8 cellular contexts compared by ENCODE assay signal in genomic region chr9:86944974-86945867, GRCh38. TPM values are rescaled to one million over a fixed set of nuclear protein-coding genes. Genes with fewer than 3 reads are reported as not detected.
DNase-seq lines count a peak whose midpoint lies in the region; ATAC-seq lines count a peak whose summit lies in the region.

No MANE protein-coding gene starts in this region.

- no peaks in the 10 kb centered on the region for H3K9me3 Mint-ChIP-seq in activated T-helper 1 cell treated with anti-CD3 and anti-CD28 coated beads, Interleukin-12 subunit alpha, Interleukin-12 subunit beta, Interleukin-2, Interleukin-4 antibody, amounts not matched to agents 30 ng/mL and 10 ng/mL and 1 ng/mL, durations not matched to agents 14 hours and 24 hours and 36 hours

- peak overlapping the region; percentile 51 for H3K4me3 Mint-ChIP-seq in activated T-helper 1 cell treated with anti-CD3 and anti-CD28 coated beads, Interleukin-12 subunit alpha, Interleukin-12 subunit beta, Interleukin-2, Interleukin-4 antibody, amounts not matched to agents 30 ng/mL and 10 ng/mL and 1 ng/mL, durations not matched to agents 14 hours and 24 hours and 36 hours

- peak overlapping the region; percentile 89 for H3K27ac ChIP-seq in right cardiac atrium (ENCODE audit: low read length)

- H3K4me1 Mint-ChIP-seq in activated T-helper 1 cell treated with anti-CD3 and anti-CD28 coated beads, Interleukin-12 subunit alpha, Interleukin-12 subunit beta, Interleukin-2, Interleukin-4 antibody, amounts not matched to agents 30 ng/mL and 10 ng/mL and 1 ng/mL, durations not matched to agents 14 hours and 24 hours and 36 hours (ENCODE audit: low read depth): peaks cover 10% of the 10 kb centered on the region

- peak in 1 of 2 donors; percentile 7 for ATAC-seq in right cardiac atrium
- no peak for ATAC-seq in sciatic nerve

- H3K9ac ChIP-seq in ES-I3 (ENCODE audit: low read depth, low read length): peak overlapping the region; percentile 78; the same call in 1 of the 2 replicates

- no peak for DNase-seq in activated T-helper 1 cell treated with anti-CD3 and anti-CD28 coated beads, Interleukin-12 subunit alpha, Interleukin-12 subunit beta, Interleukin-2, Interleukin-4 antibody, amounts not matched to agents 30 ng/mL and 10 ng/mL and 1 ng/mL, durations not matched to agents 14 hours and 24 hours and 36 hours (ENCODE audit: low spot score)
- DNase-seq in right cardiac atrium: peak in 1 of 3 donors; percentile 74
- peak; percentile 61 for DNase-seq in sciatic nerve (ENCODE audit: low spot score)
- no peak for DNase-seq in GM19238 (ENCODE audit: insufficient read length, low spot score)
- DNase-seq in NCI-H82 treated with DMSO at 0.1 percent for 48 hours (lab: John Stamatoyannopoulos, UW; ENCODE audit: unreplicated experiment): no peak
- DNase-seq in COLO829 (ENCODE audit: low spot score): no peak
- DNase-seq in NCI-H2081 treated with DMSO at 0.1 percent for 48 hours (lab: John Stamatoyannopoulos, UW): no peak

- 7% methylated on average over 41 of the region's 41 CpGs for WGBS in right cardiac atrium

- no peaks in the 10 kb centered on the region for H3K9me3 ChIP-seq in ES-I3 (ENCODE audit: control insufficient read depth, insufficient read depth, low read length)
- no peaks in the 10 kb centered on the region for H3K9me3 ChIP-seq in right cardiac atrium (ENCODE audit: control insufficient read depth, low read length)

- H3K4me3 ChIP-seq in right cardiac atrium (ENCODE audit: low read length): peak overlapping the region; percentile 95

- H3K27me3 ChIP-seq in right cardiac atrium (ENCODE audit: control insufficient read depth, insufficient read depth): no peaks in the 10 kb centered on the region

- peak overlapping the region; percentile 18 for H3K27ac Mint-ChIP-seq in activated T-helper 1 cell treated with anti-CD3 and anti-CD28 coated beads, Interleukin-12 subunit alpha, Interleukin-12 subunit beta, Interleukin-2, Interleukin-4 antibody, amounts not matched to agents 30 ng/mL and 10 ng/mL and 1 ng/mL, durations not matched to agents 14 hours and 24 hours and 36 hours

- peaks cover 29% of the 10 kb centered on the region for H3K4me1 ChIP-seq in ES-I3 (ENCODE audit: insufficient read depth, low read length)
- no peaks in the 10 kb centered on the region for H3K4me1 ChIP-seq in right cardiac atrium (ENCODE audit: control insufficient read depth, insufficient read depth, low read length)

- H3K27me3 Mint-ChIP-seq in activated T-helper 1 cell treated with anti-CD3 and anti-CD28 coated beads, Interleukin-12 subunit alpha, Interleukin-12 subunit beta, Interleukin-2, Interleukin-4 antibody, amounts not matched to agents 30 ng/mL and 10 ng/mL and 1 ng/mL, durations not matched to agents 14 hours and 24 hours and 36 hours (ENCODE audit: insufficient read depth): peaks cover 45% of the 10 kb centered on the region

- no peaks in the 10 kb centered on the region for H3K36me3 Mint-ChIP-seq in activated T-helper 1 cell treated with anti-CD3 and anti-CD28 coated beads, Interleukin-12 subunit alpha, Interleukin-12 subunit beta, Interleukin-2, Interleukin-4 antibody, amounts not matched to agents 30 ng/mL and 10 ng/mL and 1 ng/mL, durations not matched to agents 14 hours and 24 hours and 36 hours (ENCODE audit: low read depth)

- no peaks in the 10 kb centered on the region for H3K36me3 ChIP-seq in ES-I3 (ENCODE audit: insufficient read depth, low read length)

- intact Hi-C loops in activated T-helper 1 cell treated with anti-CD3 and anti-CD28 coated beads, Interleukin-12 subunit alpha, Interleukin-12 subunit beta, Interleukin-2, Interleukin-4 antibody, amounts not matched to agents 30 ng/mL and 10 ng/mL and 1 ng/mL, durations not matched to agents 14 hours and 24 hours and 36 hours (cut with micrococcal nuclease): loop anchor here (5.0 to 10.0 kb wide), 6 partner anchors 332 to 1362 kb away; partner anchors contain the start of genes AGTPBP1 and TUT7
- intact Hi-C loops in right cardiac atrium (cut with DNase I): loop anchor here in 2 of 4 donors (5.0 to 10.0 kb wide), 3 partner anchors 310 to 460 kb away; no protein-coding TSS in a partner anchor
- intact Hi-C loops in sciatic nerve (cut with DNase I): no loop called here

RNA-seq across cellular contexts. Expression of gene GAS1, which starts 2.1 kb away (rescaled TPM):
- total RNA-seq in activated T-helper 1 cell treated with anti-CD3 and anti-CD28 coated beads, Interleukin-12 subunit alpha, Interleukin-12 subunit beta, Interleukin-2, Interleukin-4 antibody, amounts not matched to agents 30 ng/mL and 10 ng/mL and 1 ng/mL, durations not matched to agents 14 hours and 24 hours and 36 hours: 0.12 and 0.23 TPM in 2 replicates
- 10 to 100 TPM; 17.8 to 44.8 (median 30.6) TPM for total RNA-seq in right cardiac atrium
- polyA plus RNA-seq in right cardiac atrium: 16.6 TPM
- total RNA-seq in sciatic nerve: 47.5 TPM

Comparison
In these comparisons a context has a peak if more than half of its experiments do, and no peak if none do; other contexts are left out.
1. RNA of gene GAS1, which starts 2.1 kb away (total RNA-seq): 47.5 TPM in sciatic nerve (single experiment) and 17.8 to 44.8 TPM in right cardiac atrium; 0.12 to 0.23 TPM in activated T-helper 1 cell treated with anti-CD3 and anti-CD28 coated beads, Interleukin-12 subunit alpha, Interleukin-12 subunit beta, Interleukin-2, Interleukin-4 antibody, amounts not matched to agents 30 ng/mL and 10 ng/mL and 1 ng/mL, durations not matched to agents 14 hours and 24 hours and 36 hours; every median in the first group is over 10 times any median in the second.